8 cellular contexts compared by ENCODE assay signal in the genomic region with DNA sequence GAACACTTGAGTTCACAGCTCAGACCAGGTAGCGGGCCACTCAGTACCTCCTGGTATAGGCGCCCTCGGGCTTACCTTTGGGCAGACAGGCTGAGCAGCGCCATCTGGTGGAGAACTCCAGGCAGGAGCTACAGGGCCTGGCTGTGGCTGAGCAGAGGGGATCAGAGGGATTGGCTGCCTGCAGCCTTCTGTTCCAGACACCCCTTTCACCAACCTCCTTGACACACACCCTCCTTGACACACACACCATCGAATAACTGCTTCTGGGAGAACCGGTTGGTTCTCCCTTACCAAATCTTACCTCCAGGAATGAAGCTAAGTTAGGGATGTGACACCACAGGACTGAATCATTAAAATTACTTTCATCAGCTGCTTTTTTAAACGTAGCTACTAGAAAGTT. TPM values are rescaled to one million over a fixed set of nuclear protein-coding genes. Genes with fewer than 3 reads are reported as not detected.
DNase-seq lines count a peak whose midpoint lies in the region; ATAC-seq and TF ChIP-seq lines count a peak whose summit lies in the region.

No MANE protein-coding gene starts in this region.

- intact Hi-C loops in CD8-positive, alpha-beta T cell (cut with DNase I, micrococcal nuclease) = loop anchor here (1.0 to 5.0 kb wide), 6 partner anchors 54 to 310 kb away; partner anchors contain the start of gene ZNF593OS (in 1 of the 2)
- intact Hi-C loops in activated CD4-positive, alpha-beta T cell treated with anti-CD3 and anti-CD28 coated beads, Interleukin-2, amount 10 ng/mL, durations not matched to agents 24 days and 14 days (cut with micrococcal nuclease) = loop anchor here (2.0 kb wide), 1 partner anchor 312 kb away; no protein-coding TSS in a partner anchor
- intact Hi-C loops in left lung (cut with DNase I) = no loop called here

- H3K27me3 ChIP-seq in CD8-positive, alpha-beta T cell (ENCODE audit: insufficient read depth, low read length) = peaks cover 6% of the 10 kb centered on the region
- H3K27me3 ChIP-seq in left lung = peaks cover 30 to 63% of the 10 kb centered on the region in 2 donors

- DNase-seq in CD8-positive, alpha-beta T cell = peak; percentile 70 to 92 (median 83)
- DNase-seq in NCI-H526 (lab: John Stamatoyannopoulos, UW) (peak; percentile 27 to 85), choroid plexus epithelial cell (ENCODE audit: low read depth) (peak; percentile 82), left lung (peak; percentile 75 to 93)
- DNase-seq in activated CD4-positive, alpha-beta T cell treated with anti-CD3 and anti-CD28 coated beads, Interleukin-2, amount 10 ng/mL, durations not matched to agents 24 days and 14 days = peak; percentile 95
- peak; percentile 78 to 85 for DNase-seq in stimulated activated CD4-positive, alpha-beta T cell treated with anti-CD3 and anti-CD28 coated beads, Interleukin-4, amount 100 ng/mL, for 48 hours (ENCODE audit: low read depth in 2 of 2)

- no peak overlapping the region for H3K27ac Mint-ChIP-seq in CD8-positive, alpha-beta T cell
- no peak overlapping the region for H3K27ac Mint-ChIP-seq in activated CD4-positive, alpha-beta T cell treated with anti-CD3 and anti-CD28 coated beads, Interleukin-2, amount 10 ng/mL, durations not matched to agents 24 days and 14 days

- no peak overlapping the region for H3K4me3 Mint-ChIP-seq in CD8-positive, alpha-beta T cell
- H3K4me3 Mint-ChIP-seq in activated CD4-positive, alpha-beta T cell treated with anti-CD3 and anti-CD28 coated beads, Interleukin-2, amount 10 ng/mL, durations not matched to agents 24 days and 14 days = no peak overlapping the region

- H3K4me3 ChIP-seq in CD8-positive, alpha-beta T cell (ENCODE audit: low read depth, low read length) = no peak overlapping the region
- H3K4me3 ChIP-seq in choroid plexus epithelial cell (ENCODE audit: low read depth, low read length) (no peak overlapping the region), left lung (no peak overlapping the region)

- TF ChIP-seq CTCF in CD8-positive, alpha-beta T cell (IDR thresholded peaks at IDR 0.05) = peak; percentile 79
- TF ChIP-seq CTCF in choroid plexus epithelial cell (conservative IDR thresholded peaks at IDR 0.05; ENCODE audit: low read depth, low read length) (peak; percentile 93), left lung (IDR thresholded peaks at IDR 0.05) (peak; percentile 86 to 93)

- no peaks in the 10 kb centered on the region for H3K9me3 Mint-ChIP-seq in CD8-positive, alpha-beta T cell
- no peaks in the 10 kb centered on the region for H3K9me3 Mint-ChIP-seq in activated CD4-positive, alpha-beta T cell treated with anti-CD3 and anti-CD28 coated beads, Interleukin-2, amount 10 ng/mL, durations not matched to agents 24 days and 14 days

- no peaks in the 10 kb centered on the region for H3K4me1 Mint-ChIP-seq in CD8-positive, alpha-beta T cell (ENCODE audit: low read depth)
- peaks cover 4% of the 10 kb centered on the region for H3K4me1 Mint-ChIP-seq in activated CD4-positive, alpha-beta T cell treated with anti-CD3 and anti-CD28 coated beads, Interleukin-2, amount 10 ng/mL, durations not matched to agents 24 days and 14 days

- CTCF ChIA-PET in CD8-positive, alpha-beta T cell (lab: Charles Lee) = interaction anchor here (0.5 to 6.9 kb wide), 70 partner anchors 9 to 381 kb away, joined by 3 to 70 read pairs (median 4); partner anchors contain the start of genes CATSPER4, CD52, CEP85 and DHDDS

- no peaks in the 10 kb centered on the region for H3K36me3 Mint-ChIP-seq in CD8-positive, alpha-beta T cell
- no peaks in the 10 kb centered on the region for H3K36me3 Mint-ChIP-seq in activated CD4-positive, alpha-beta T cell treated with anti-CD3 and anti-CD28 coated beads, Interleukin-2, amount 10 ng/mL, durations not matched to agents 24 days and 14 days (ENCODE audit: low read depth)

- no peaks in the 10 kb centered on the region for H3K36me3 ChIP-seq in CD8-positive, alpha-beta T cell (ENCODE audit: insufficient read depth, low read length)
- no peaks in the 10 kb centered on the region for H3K36me3 ChIP-seq in left lung

- H3K4me1 ChIP-seq in CD8-positive, alpha-beta T cell (ENCODE audit: insufficient read depth, low read length) = no peaks in the 10 kb centered on the region
- no peaks in the 10 kb centered on the region for H3K4me1 ChIP-seq in left lung

- H3K9me3 ChIP-seq in CD8-positive, alpha-beta T cell (ENCODE audit: low read length) = no peaks in the 10 kb centered on the region
- no peaks in the 10 kb centered on the region for H3K9me3 ChIP-seq in left lung

- H3K27ac ChIP-seq in CD8-positive, alpha-beta T cell (ENCODE audit: low read depth, low read length) = no peak overlapping the region
- no peak overlapping the region for H3K27ac ChIP-seq in left lung

- POLR2A ChIA-PET in CD8-positive, alpha-beta T cell (lab: Charles Lee) = interaction anchor here (0.7 to 2.0 kb wide), 7 partner anchors 10 to 183 kb away, joined by 3 to 7 read pairs (median 3); no protein-coding TSS in a partner anchor

- ATAC-seq in CD8-positive, alpha-beta T cell = peak; percentile 100
- ATAC-seq in HG02885 (IDR thresholded peaks at IDR 0.05; ENCODE audit: poor library complexity, unreplicated experiment) = peak; percentile 62
- ATAC-seq in left lung = peak; percentile 99
- no peak for ATAC-seq in GM21717 (IDR thresholded peaks at IDR 0.05; ENCODE audit: unreplicated experiment)

- H3K27me3 Mint-ChIP-seq in CD8-positive, alpha-beta T cell (ENCODE audit: low read depth) = peaks cover 19% of the 10 kb centered on the region
- peaks cover 54% of the 10 kb centered on the region for H3K27me3 Mint-ChIP-seq in activated CD4-positive, alpha-beta T cell treated with anti-CD3 and anti-CD28 coated beads, Interleukin-2, amount 10 ng/mL, durations not matched to agents 24 days and 14 days

RNA-seq across cellular contexts. Expression of gene LIN28A, which starts 6.5 kb away (rescaled TPM):
- total RNA-seq in CD8-positive, alpha-beta T cell = not detected
- not detected in 2 replicates for total RNA-seq in activated CD4-positive, alpha-beta T cell treated with anti-CD3 and anti-CD28 coated beads, Interleukin-2, amount 10 ng/mL, durations not matched to agents 24 days and 14 days
- not detected for total RNA-seq in left lung

RNA-seq across cellular contexts. Expression of gene DHDDS, which starts 15.0 kb away (rescaled TPM):
- total RNA-seq in CD8-positive, alpha-beta T cell = 10 to 100 TPM; 23.9 to 29.2 TPM
- 57.0 and 60.2 TPM in 2 replicates for total RNA-seq in activated CD4-positive, alpha-beta T cell treated with anti-CD3 and anti-CD28 coated beads, Interleukin-2, amount 10 ng/mL, durations not matched to agents 24 days and 14 days
- total RNA-seq in left lung = 10 to 100 TPM; 49.6 to 56.0 TPM

RNA-seq across cellular contexts. Expression of gene ZNF683, which starts 44.6 kb away (rescaled TPM):
- total RNA-seq in CD8-positive, alpha-beta T cell = 10 to 100 TPM in 1 of 2 experiments, 1 to 10 TPM in 1; 8.4 to 10.9 TPM
- total RNA-seq in activated CD4-positive, alpha-beta T cell treated with anti-CD3 and anti-CD28 coated beads, Interleukin-2, amount 10 ng/mL, durations not matched to agents 24 days and 14 days = not detected in 2 replicates
- total RNA-seq in left lung = under 1 TPM; 0.47 to 0.86 TPM

RNA-seq across cellular contexts. Expression of gene HMGN2, which starts 55.1 kb away (rescaled TPM):
- total RNA-seq in CD8-positive, alpha-beta T cell = 100 to 1,000 TPM; 280 to 292 TPM
- 528 and 545 TPM in 2 replicates for total RNA-seq in activated CD4-positive, alpha-beta T cell treated with anti-CD3 and anti-CD28 coated beads, Interleukin-2, amount 10 ng/mL, durations not matched to agents 24 days and 14 days
- 100 to 1,000 TPM; 266 to 355 TPM for total RNA-seq in left lung

Comparison
In these comparisons a context has a peak if more than half of its experiments do, and no peak if none do; other contexts are left out.
1. intact Hi-C loops: an anchor here in CD8-positive, alpha-beta T cell (1.0 to 5.0 kb wide) and activated CD4-positive, alpha-beta T cell treated with anti-CD3 and anti-CD28 coated beads, Interleukin-2, amount 10 ng/mL, durations not matched to agents 24 days and 14 days (2.0 kb wide); none called in left lung.